In genomic region chr6:130233332-130233731, GRCh38 we compare ENCODE assay signal across 25 cellular contexts. TPM values are rescaled to one million over a fixed set of nuclear protein-coding genes. Genes with fewer than 3 reads are reported as not detected.
DNase-seq lines count a peak whose midpoint lies in the region; ATAC-seq, FAIRE-seq and TF ChIP-seq lines count a peak whose summit lies in the region.
"Had no signal": no experiment of that assay in that cellular context is flagged by ENCODE, and none has a peak within 500 bp of the region (broad histone marks: within the 10 kb centered on the region; RNA-seq: fewer than 3 reads in every experiment).

No MANE protein-coding gene starts in this region.

- POLR2A ChIA-PET in AG04449 (lab: Yijun Ruan, JAX) = no interaction called here

- TF ChIP-seq CTCF in AG04449 (IDR thresholded peaks at IDR 0.05; ENCODE audit: insufficient read depth, low read length, missing control alignments) (no peak), HFFc6 (IDR thresholded peaks at IDR 0.05) (no peak), D721Med (IDR thresholded peaks at IDR 0.05; ENCODE audit: insufficient read depth, missing control alignments) (no peak), GM13976 (IDR thresholded peaks at IDR 0.05; ENCODE audit: borderline replicate concordance, control extremely low read depth, extremely low read depth, insufficient read depth, missing control alignments) (no peak)

- in situ Hi-C loops in GM13976 (cut with MboI; ENCODE audit: low sequenced_read_pairs, unreplicated experiment) = no loop called here

- 0 out of 2 replicates have a peak, but pooled peaks cover 2% of the 10 kb centered on the region for H3K27me3 Mint-ChIP-seq in HFFc6 (ENCODE audit: insufficient read depth)
- H3K27me3 Mint-ChIP-seq: activated CD8-positive, alpha-beta T cell treated with anti-CD3 and anti-CD28 coated beads for 36 hours; CD4-positive, CD25-positive, alpha-beta regulatory T cell; T-cell had no signal

- peaks cover 10% of the 10 kb centered on the region for H3K4me1 Mint-ChIP-seq in HFFc6 (ENCODE audit: low read depth)

- CTCF ChIA-PET in AG04449 (lab: Yijun Ruan, JAX) = interaction anchor here (2.1 kb wide), 1 partner anchor 49 kb away, joined by 7 read pairs; no protein-coding TSS in a partner anchor

- H3K9me3 Mint-ChIP-seq in HFFc6 = no peaks in the 10 kb centered on the region
- H3K9me3 Mint-ChIP-seq: activated CD8-positive, alpha-beta T cell treated with anti-CD3 and anti-CD28 coated beads for 36 hours; T-cell had no signal

- ATAC-seq in GM19467 (IDR thresholded peaks at IDR 0.05; ENCODE audit: unreplicated experiment) = no peak
- ATAC-seq: activated CD8-positive, alpha-beta T cell treated with anti-CD3 and anti-CD28 coated beads for 36 hours; body of pancreas; gastrocnemius medialis; left lobe of liver; T-cell had no signal

- no peak for FAIRE-seq in D721Med (lab: Jason Lieb, UNC)
- FAIRE-seq: endometrium, GM12892 had no signal

- H3K36me3 Mint-ChIP-seq in HFFc6 (ENCODE audit: low read depth) = no peaks in the 10 kb centered on the region
- H3K36me3 Mint-ChIP-seq: CD4-positive, CD25-positive, alpha-beta regulatory T cell; T-cell had no signal

- H3K4me3 ChIP-seq in AG04449 (ENCODE audit: low read depth, low read length) = no peak overlapping the region
- H3K4me3 ChIP-seq: body of pancreas, coronary artery, gastrocnemius medialis, uterus had no signal

- DNase-seq in AG04449 (ENCODE audit: low read depth, low spot score) (peak; percentile 19), HFFc6 (peak; percentile 14), astrocyte of the hippocampus (ENCODE audit: low read depth, low spot score) (peak; percentile 72), hepatic stellate cell (ENCODE audit: low spot score) (peak; percentile 43), D721Med (ENCODE audit: insufficient read length, low spot score) (no peak), GM13976 (ENCODE audit: low spot score) (no peak)
- no peak for DNase-seq in activated naive CD4-positive, alpha-beta T cell (lab: John Stamatoyannopoulos, UW)
- DNase-seq: 8988T; activated CD8-positive, alpha-beta T cell treated with anti-CD3 and anti-CD28 coated beads for 36 hours; activated naive CD4-positive, alpha-beta T cell treated with Interleukin-2 at 50 U/mL for 16 hours; activated T-cell treated with anti-CD3 and anti-CD28 coated beads, Interleukin-2, amount 50 U/mL, for 1 hour; body of pancreas; CD4-positive, CD25-positive, alpha-beta regulatory T cell; gastrocnemius medialis; Karpas-422; NCI-H1092 treated with DMSO at 0.1 percent for 48 hours; NCI-H2107; NCI-H69; T-cell; uterus had no signal

- no peak overlapping the region for H3K27ac Mint-ChIP-seq in HFFc6
- H3K27ac Mint-ChIP-seq: activated CD8-positive, alpha-beta T cell treated with anti-CD3 and anti-CD28 coated beads for 36 hours; CD4-positive, CD25-positive, alpha-beta regulatory T cell; T-cell had no signal

- no peak overlapping the region for H3K4me3 Mint-ChIP-seq in HFFc6
- H3K4me3 Mint-ChIP-seq: activated CD8-positive, alpha-beta T cell treated with anti-CD3 and anti-CD28 coated beads for 36 hours; CD4-positive, CD25-positive, alpha-beta regulatory T cell; T-cell had no signal

RNA-seq across cellular contexts. Expression of gene SAMD3, which starts 10.6 kb away (rescaled TPM):
- total RNA-seq in HFFc6 (2021; fragmentation: NEBNext Ultra II Directional; extraction: Animal tissue kit (Norgen Biotek cat#: 25700)) = 1 to 10 TPM in 5 of 6 experiments, under 1 TPM in 1; 0.95 to 2.3 (median 1.4) TPM
- total RNA-seq: gastrocnemius medialis had no signal

Comparison
In these comparisons a context has a peak if more than half of its experiments do, and no peak if none do; other contexts are left out.
1. DNase-seq: peak in AG04449 (single experiment), HFFc6 (single experiment), astrocyte of the hippocampus (single experiment) and hepatic stellate cell (single experiment); none in activated naive CD4-positive, alpha-beta T cell (0 of 4), D721Med (single experiment) and GM13976 (single experiment).